28 cellular contexts compared by ENCODE assay signal in genomic region chr7:18425227-18425626, GRCh38.
DNase-seq lines count a peak whose midpoint lies in the region; ATAC-seq and TF ChIP-seq lines count a peak whose summit lies in the region.
"Had no signal": no experiment of that assay in that cellular context is flagged by ENCODE, and none has a peak within 500 bp of the region (broad histone marks: within the 10 kb centered on the region; RNA-seq: fewer than 3 reads in every experiment).

No MANE protein-coding gene starts in this region.

- peak overlapping the region; percentile 95 for H3K27ac ChIP-seq in SK-N-MC
- no peak overlapping the region for H3K27ac ChIP-seq in mesendoderm (ENCODE audit: low read depth, low read length)
- H3K27ac ChIP-seq in lower lobe of right lung, result no peak overlapping the region
- no peak overlapping the region for H3K27ac ChIP-seq in Karpas-422 (ENCODE audit: low read length)
- H3K27ac ChIP-seq: C4-2B, gastrocnemius medialis, PC-9, psoas muscle, tibial nerve, WERI-Rb-1 had no signal

- no peak overlapping the region for H2BK120ac ChIP-seq in mesendoderm (ENCODE audit: low read depth, low read length)

- no peak overlapping the region for H4K5ac ChIP-seq in mesendoderm (ENCODE audit: low read length)

- H3K36me3 ChIP-seq in SK-N-MC (ENCODE audit: insufficient read depth, low read length) (no peaks in the 10 kb centered on the region), mesendoderm (ENCODE audit: control insufficient read depth, insufficient read depth, low read length) (no peaks in the 10 kb centered on the region), lower lobe of right lung (no peaks in the 10 kb centered on the region), Karpas-422 (ENCODE audit: insufficient read depth, low read length) (no peaks in the 10 kb centered on the region)
- H3K36me3 ChIP-seq: gastrocnemius medialis, HAP-1, tibial nerve, WERI-Rb-1 had no signal

- ATAC-seq in lower lobe of right lung, result no peak
- ATAC-seq: activated CD8-positive, alpha-beta T cell treated with anti-CD3 and anti-CD28 coated beads, Interleukin-2, amount 10 ng/mL, durations not matched to agents 7 days and 5 days; gastrocnemius medialis; left colon; psoas muscle had no signal

- H2AFZ ChIP-seq in Karpas-422 (ENCODE audit: low read length), result no peak overlapping the region
- H2AFZ ChIP-seq: hepatocyte, PC-9 had no signal

- H3K9ac ChIP-seq in SK-N-MC (ENCODE audit: insufficient read length) (peak overlapping the region; percentile 35), mesendoderm (ENCODE audit: low read length) (no peak overlapping the region), Karpas-422 (ENCODE audit: low read length) (no peak overlapping the region)

- no peak overlapping the region for H2AK5ac ChIP-seq in mesendoderm (ENCODE audit: low read length)

- H3K23ac ChIP-seq in mesendoderm (ENCODE audit: low read length), result no peak overlapping the region

- peak; percentile 25 for DNase-seq in NCI-H2107 (lab: John Stamatoyannopoulos, UW)
- no peak for DNase-seq in SK-N-MC (ENCODE audit: low read depth, low spot score)
- no peak for DNase-seq in mesendoderm
- peak; percentile 46 for DNase-seq in superior temporal gyrus (ENCODE audit: extremely low spot score)
- DNase-seq in NCI-H1105 treated with DMSO at 0.1 percent for 48 hours (lab: John Stamatoyannopoulos, UW), result no peak
- no peak for DNase-seq in lower lobe of right lung
- DNase-seq in Karpas-422, result no peak
- DNase-seq: activated CD4-positive, alpha-beta T cell treated with anti-CD3 and anti-CD28 coated beads for 4 hours; activated CD8-positive, alpha-beta T cell treated with anti-CD3 and anti-CD28 coated beads, Interleukin-2, amount 10 ng/mL, durations not matched to agents 7 days and 5 days; amniotic stem cell; Caco-2; DMS79; gastrocnemius medialis; GDM1; left colon; NCI-H1092; NCI-H1694 treated with DMSO at 0.1 percent for 48 hours; NCI-H524 treated with DMSO at 0.1 percent for 48 hours; PC-9; psoas muscle; SHP77 treated with DMSO at 0.1 percent for 48 hours; stimulated activated CD4-positive, alpha-beta T cell treated with anti-CD3 and anti-CD28 coated beads, Interleukin-4, amount 100 ng/mL, for 4 hours; T1000; WERI-Rb-1 had no signal

- intact Hi-C loops in lower lobe of right lung (cut with DNase I), result no loop called here

- H4K20me1 ChIP-seq in Karpas-422 (ENCODE audit: insufficient read depth, low read depth, low read length), result no peaks in the 10 kb centered on the region

- H3K27me3 ChIP-seq in mesendoderm (ENCODE audit: insufficient read depth, low read length, poor library complexity) (no peaks in the 10 kb centered on the region), lower lobe of right lung (ENCODE audit: low read depth) (no peaks in the 10 kb centered on the region), Karpas-422 (ENCODE audit: low read length) (no peaks in the 10 kb centered on the region)
- H3K27me3 ChIP-seq: gastrocnemius medialis, hepatocyte, tibial nerve had no signal

- H4K8ac ChIP-seq in mesendoderm (ENCODE audit: low read depth, low read length), result no peak overlapping the region

- H2BK15ac ChIP-seq in mesendoderm (replicated peaks; ENCODE audit: low read depth), result peak overlapping the region; percentile 85

- no peak overlapping the region for H3K18ac ChIP-seq in mesendoderm (ENCODE audit: low read length)

- H3K4me2 ChIP-seq in mesendoderm (ENCODE audit: low read length) (no peak overlapping the region), Karpas-422 (ENCODE audit: low read depth, low read length, poor library complexity, severe bottlenecking) (no peak overlapping the region)
- H3K4me2 ChIP-seq: hepatocyte, PC-9 had no signal

- H3K4me1 ChIP-seq in mesendoderm (ENCODE audit: control insufficient read depth, low read depth, low read length) (peaks cover 2% of the 10 kb centered on the region), lower lobe of right lung (no peaks in the 10 kb centered on the region), Karpas-422 (ENCODE audit: low read length) (no peaks in the 10 kb centered on the region)
- H3K4me1 ChIP-seq: Caco-2 had no signal

- H3K79me2 ChIP-seq in mesendoderm (ENCODE audit: control insufficient read depth, insufficient read depth, low read length) (no peaks in the 10 kb centered on the region), Karpas-422 (ENCODE audit: low read length) (no peaks in the 10 kb centered on the region)
- H3K79me2 ChIP-seq: hepatocyte had no signal

- H3K79me1 ChIP-seq in mesendoderm (ENCODE audit: low read length), result no peaks in the 10 kb centered on the region

- TF ChIP-seq CTCF in lower lobe of right lung (IDR thresholded peaks at IDR 0.05), result no peak

- H3K56ac ChIP-seq in mesendoderm (ENCODE audit: low read length), result no peak overlapping the region

- H3K4me3 ChIP-seq in SK-N-MC, result peak overlapping the region; percentile 71
- no peak overlapping the region for H3K4me3 ChIP-seq in mesendoderm (ENCODE audit: low read length)
- no peak overlapping the region for H3K4me3 ChIP-seq in lower lobe of right lung
- H3K4me3 ChIP-seq in Karpas-422 (ENCODE audit: low read length), result no peak overlapping the region
- H3K4me3 ChIP-seq: gastrocnemius medialis, HAP-1, hepatocyte, PC-9, psoas muscle, tibial nerve had no signal

- no peaks in the 10 kb centered on the region for H3K9me2 ChIP-seq in Karpas-422 (replicated peaks; ENCODE audit: insufficient read depth, low read length)

- WGBS in mesendoderm (ENCODE audit: extremely low coverage, insufficient coverage, low lambda C conversion rate), result no CpG with 5 or more reads among the region's 4 CpGs

- H3K4ac ChIP-seq in mesendoderm (ENCODE audit: low read depth, low read length), result no peak overlapping the region

- H3K9me3 ChIP-seq in SK-N-MC (ENCODE audit: low read depth, low read length) (no peaks in the 10 kb centered on the region), lower lobe of right lung (no peaks in the 10 kb centered on the region), Karpas-422 (ENCODE audit: low read length) (no peaks in the 10 kb centered on the region)
- H3K9me3 ChIP-seq: Caco-2, gastrocnemius medialis, HAP-1, psoas muscle, tibial nerve had no signal

- H2BK5ac ChIP-seq in mesendoderm (ENCODE audit: low read length), result no peak overlapping the region

Comparison
In these comparisons a context has a peak if more than half of its experiments do, and no peak if none do; other contexts are left out.
1. DNase-seq: peak in NCI-H2107 (single experiment) and superior temporal gyrus (single experiment); none in SK-N-MC (single experiment), mesendoderm (single experiment), NCI-H1105 treated with DMSO at 0.1 percent for 48 hours (single experiment), lower lobe of right lung (single experiment) and Karpas-422 (single experiment).